11 cellular contexts compared by ENCODE assay signal in the genomic region with DNA sequence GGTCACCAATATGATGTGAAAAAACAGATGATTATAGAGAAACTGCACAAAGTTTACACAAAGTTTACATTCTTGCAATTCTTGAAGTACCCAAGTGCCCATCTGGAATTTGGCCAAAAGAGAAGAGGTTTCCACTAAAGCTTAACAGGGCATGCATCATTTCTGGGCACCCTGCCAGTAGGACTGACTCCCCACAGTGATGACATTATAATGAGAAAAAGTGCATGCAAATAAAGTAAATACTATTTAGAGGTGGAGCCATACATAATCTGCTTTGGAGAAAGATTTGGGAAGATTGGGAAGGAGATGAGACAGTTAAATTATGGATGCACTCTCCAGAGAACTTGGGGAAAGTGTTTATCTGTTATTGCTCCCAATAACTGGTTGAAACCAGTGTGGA.
DNase-seq lines count a peak whose midpoint lies in the region; ATAC-seq lines count a peak whose summit lies in the region.
"Had no signal": no experiment of that assay in that cellular context is flagged by ENCODE, and none has a peak within 500 bp of the region (broad histone marks: within the 10 kb centered on the region; RNA-seq: fewer than 3 reads in every experiment).

No MANE protein-coding gene starts in this region.

- DNase-seq in NCI-H2196 (lab: John Stamatoyannopoulos, UW; ENCODE audit: unreplicated experiment) (peak; percentile 50), NCI-H2196 treated with DMSO at 0.1 percent for 48 hours (lab: John Stamatoyannopoulos, UW; ENCODE audit: unreplicated experiment) (no peak), NCI-H2107 (lab: John Stamatoyannopoulos, UW) (peak; percentile 26), amniotic stem cell (lab: John Stamatoyannopoulos, UW) (peak; percentile 97), pulmonary artery endothelial cell (ENCODE audit: low read depth, low spot score) (peak; percentile 53), islet precursor cell (no peak)
- DNase-seq: stimulated activated CD4-positive, alpha-beta T cell treated with anti-CD3 and anti-CD28 coated beads, Interleukin-2, amount 100 ng/mL, for 48 hours; WERI-Rb-1 had no signal

- ATAC-seq in HG03520 (IDR thresholded peaks at IDR 0.05; ENCODE audit: unreplicated experiment): no peak
- no peak for ATAC-seq in GM18907 (IDR thresholded peaks at IDR 0.05; ENCODE audit: unreplicated experiment)
- ATAC-seq: A549 had no signal

Comparison
In these comparisons a context has a peak if more than half of its experiments do, and no peak if none do; other contexts are left out.
1. DNase-seq: peak in NCI-H2196 (single experiment), NCI-H2107 (single experiment), amniotic stem cell (single experiment) and pulmonary artery endothelial cell (single experiment); none in NCI-H2196 treated with DMSO at 0.1 percent for 48 hours (single experiment) and islet precursor cell (single experiment).